ENCODE assay signal across 1 cellular context in the genomic region with DNA sequence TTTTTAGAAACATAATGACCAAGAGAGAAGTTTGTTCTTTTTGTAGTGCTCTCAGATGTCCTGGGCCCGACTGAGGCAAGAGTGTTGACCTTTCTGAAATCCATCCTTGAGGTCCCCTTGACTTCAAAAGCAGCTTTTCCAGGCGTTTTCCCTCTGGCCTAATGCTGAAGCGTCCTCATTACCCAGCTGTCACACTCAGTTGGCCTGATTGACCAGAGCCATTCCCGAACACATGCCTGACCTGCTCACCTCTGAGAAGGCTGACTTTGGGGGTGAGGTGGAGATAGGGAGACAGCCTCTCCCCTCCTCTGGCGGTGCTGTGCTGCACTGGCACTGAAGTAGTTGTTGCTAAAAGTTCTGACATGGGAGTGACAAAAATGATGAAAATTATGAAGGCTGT.
TF ChIP-seq lines count a peak whose summit lies in the region.

No MANE protein-coding gene starts in this region.

TF ChIP-seq in GM23338, 12 proteins besides CTCF, POLR2A, EP300 and RAD21:
- TF ChIP-seq NANOG (IDR thresholded peaks at IDR 0.05; ENCODE audit: borderline replicate concordance) (no peak), POLR2AphosphoS5 (IDR thresholded peaks at IDR 0.05; ENCODE audit: low read depth) (no peak), CREB1 (CRISPR knock-in tag; IDR thresholded peaks at IDR 0.05; ENCODE audit: low read depth) (no peak)
TF ChIP-seq in GM23338: peak in this region for 0.
